Comparison of ENCODE assay signal across 7 cellular contexts in genomic region chr17:17972952-17973254, GRCh38. TPM values are rescaled to one million over a fixed set of nuclear protein-coding genes. Genes with fewer than 3 reads are reported as not detected.
DNase-seq lines count a peak whose midpoint lies in the region; ATAC-seq and TF ChIP-seq lines count a peak whose summit lies in the region.

No MANE protein-coding gene starts in this region.

- H3K27ac ChIP-seq in iPS-20b (ENCODE audit: low read length), result no peak overlapping the region
- H3K27ac ChIP-seq in stomach smooth muscle (ENCODE audit: low read length), result peak overlapping the region; percentile 55

- ATAC-seq in activated T-helper 17 cell treated with anti-CD3 and anti-CD28 coated beads, Interleukin-2, amount 50 U/mL, for 72 hours (replicated peaks), result no peak
- ATAC-seq in HG02884 (IDR thresholded peaks at IDR 0.05; ENCODE audit: unreplicated experiment), result no peak

- H3K9me3 Mint-ChIP-seq in activated T-helper 17 cell treated with anti-CD3 and anti-CD28 coated beads, Interleukin-2, amount 50 U/mL, for 72 hours, result no peaks in the 10 kb centered on the region

- no peaks in the 10 kb centered on the region for H3K27me3 Mint-ChIP-seq in activated T-helper 17 cell treated with anti-CD3 and anti-CD28 coated beads, Interleukin-2, amount 50 U/mL, for 72 hours

- peak overlapping the region; percentile 67 for H3K4me3 ChIP-seq in HFF-Myc (replicated peaks; ENCODE audit: low read depth, low read length)
- peak overlapping the region; percentile 78 for H3K4me3 ChIP-seq in iPS-20b (ENCODE audit: low read length)
- H3K4me3 ChIP-seq in stomach smooth muscle (ENCODE audit: low read length in 2 of 2), result peak overlapping the region; percentile 78 to 87

- TF ChIP-seq CTCF in HFF-Myc (IDR thresholded peaks at IDR 0.05; ENCODE audit: low read depth, low read length, missing control alignments), result no peak

- H3K4me3 Mint-ChIP-seq in activated T-helper 17 cell treated with anti-CD3 and anti-CD28 coated beads, Interleukin-2, amount 50 U/mL, for 72 hours, result peak overlapping the region; percentile 78

- H3K9ac ChIP-seq in iPS-20b (ENCODE audit: low read depth, low read length) (no peak overlapping the region), stomach smooth muscle (ENCODE audit: low read length in 2 of 2) (peak overlapping the region; percentile 19 to 62)

- DNase-seq in HFF-Myc (ENCODE audit: extremely low read depth, low read depth) (no peak), DMS79 (lab: John Stamatoyannopoulos, UW) (no peak), NCI-H2171 treated with DMSO at 0.1 percent for 48 hours (lab: John Stamatoyannopoulos, UW) (no peak)

- H3K36me3 Mint-ChIP-seq in activated T-helper 17 cell treated with anti-CD3 and anti-CD28 coated beads, Interleukin-2, amount 50 U/mL, for 72 hours (ENCODE audit: low read depth), result no peaks in the 10 kb centered on the region

- H3K9me3 ChIP-seq in iPS-20b (ENCODE audit: insufficient read depth, low read depth, low read length) (no peaks in the 10 kb centered on the region), stomach smooth muscle (ENCODE audit: control insufficient read depth in 2 of 2, low read length in 2 of 2) (no peaks in the 10 kb centered on the region)

- H3K36me3 ChIP-seq in iPS-20b (ENCODE audit: insufficient read depth, low read depth, low read length), result no peaks in the 10 kb centered on the region
- H3K36me3 ChIP-seq in stomach smooth muscle (ENCODE audit: control insufficient read depth in 2 of 2, insufficient read depth in 2 of 2, low read length in 2 of 2), result no peaks in the 10 kb centered on the region

- H3K27me3 ChIP-seq in iPS-20b (ENCODE audit: insufficient read depth, low read length) (no peaks in the 10 kb centered on the region), stomach smooth muscle (ENCODE audit: control insufficient read depth in 1 of 2, insufficient read depth in 2 of 2, low read length in 2 of 2) (no peaks in the 10 kb centered on the region)

- H3K4me1 ChIP-seq in iPS-20b (ENCODE audit: insufficient read depth, low read length) (0 out of 2 replicates have a peak, but pooled peaks cover 3% of the 10 kb centered on the region), stomach smooth muscle (ENCODE audit: control insufficient read depth, insufficient read depth, low read length) (peaks cover 19% of the 10 kb centered on the region)

- peaks cover 23% of the 10 kb centered on the region for H3K4me1 Mint-ChIP-seq in activated T-helper 17 cell treated with anti-CD3 and anti-CD28 coated beads, Interleukin-2, amount 50 U/mL, for 72 hours

- H3K27ac Mint-ChIP-seq in activated T-helper 17 cell treated with anti-CD3 and anti-CD28 coated beads, Interleukin-2, amount 50 U/mL, for 72 hours, result peak overlapping the region; percentile 79

RNA-seq across cellular contexts. Expression of gene DRC3, which starts 0.2 kb away (rescaled TPM):
- under 1 TPM in 1 of 2 donors, not detected in 1; 0.58 TPM for total RNA-seq in activated T-helper 17 cell treated with anti-CD3 and anti-CD28 coated beads, Interleukin-2, amount 50 U/mL, for 72 hours

RNA-seq across cellular contexts. Expression of gene TOM1L2, which starts 0.7 kb away (rescaled TPM):
- 10 to 100 TPM; 20.4 to 24.8 TPM for total RNA-seq in activated T-helper 17 cell treated with anti-CD3 and anti-CD28 coated beads, Interleukin-2, amount 50 U/mL, for 72 hours
